ENCODE assay signal across 26 cellular contexts in the genomic region with DNA sequence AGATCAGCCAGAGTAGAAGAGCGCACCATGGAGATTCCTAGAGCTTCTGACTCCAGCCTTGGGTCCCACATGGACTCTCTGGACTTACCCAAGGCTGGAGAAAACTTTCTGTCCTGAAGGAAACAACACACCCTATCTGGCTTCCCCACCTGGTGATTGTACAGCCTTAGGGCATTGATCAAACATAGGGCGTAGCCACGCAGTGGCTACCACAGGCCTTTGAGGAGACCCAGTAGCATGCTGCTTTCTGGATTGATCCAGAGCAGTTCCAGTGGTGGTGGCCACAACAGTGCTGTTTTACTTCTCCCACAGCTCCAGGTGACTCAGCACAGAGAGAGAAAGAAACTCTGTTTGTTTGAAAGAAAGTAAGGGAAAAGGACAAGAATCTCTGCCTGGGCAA. TPM values are rescaled to one million over a fixed set of nuclear protein-coding genes. Genes with fewer than 3 reads are reported as not detected.
DNase-seq lines count a peak whose midpoint lies in the region; ATAC-seq, FAIRE-seq and TF ChIP-seq lines count a peak whose summit lies in the region.
"Had no signal": no experiment of that assay in that cellular context is flagged by ENCODE, and none has a peak within 500 bp of the region (broad histone marks: within the 10 kb centered on the region; RNA-seq: fewer than 3 reads in every experiment).

No MANE protein-coding gene starts in this region.

- in situ Hi-C loops in mammary epithelial cell (cut with MboI; ENCODE audit: low sequenced_read_pairs in 2 of 2), result no loop called here
- in situ Hi-C loops in gastrocnemius medialis (cut with MboI; ENCODE audit: low sequenced_read_pairs in 4 of 4), result no loop called here

- H3K27me3 ChIP-seq in PC-3 (ENCODE audit: low read length), result no peaks in the 10 kb centered on the region
- H3K27me3 ChIP-seq in mammary epithelial cell (ENCODE audit: insufficient read depth, low read length), result no peaks in the 10 kb centered on the region
- no peaks in the 10 kb centered on the region for H3K27me3 ChIP-seq in keratinocyte (ENCODE audit: control insufficient read depth, extremely low read depth, insufficient read depth, low read length)
- no peaks in the 10 kb centered on the region for H3K27me3 ChIP-seq in gastrocnemius medialis
- H3K27me3 ChIP-seq: BLaER1 treated with 17β-estradiol and CSF1 and Interleukin-3, amounts not matched to agents 10 nM and 100 nM; MG63 had no signal

- TF ChIP-seq CTCF in PC-3 (conservative IDR thresholded peaks at IDR 0.05; ENCODE audit: low read depth, low read length) (no peak), mammary epithelial cell (conservative IDR thresholded peaks at IDR 0.05 in 1 of 2, IDR thresholded peaks at IDR 0.05 in 1 of 2; ENCODE audit: extremely low read depth in 1 of 2, insufficient read depth in 1 of 2, low read depth in 1 of 2, low read length in 2 of 2) (no peak), keratinocyte (optimal IDR thresholded peaks at IDR 0.05 in 1 of 3, IDR thresholded peaks at IDR 0.05 in 1 of 3, conservative IDR thresholded peaks at IDR 0.05 in 1 of 3; ENCODE audit: extremely low read depth in 1 of 3, insufficient read depth in 2 of 3, low read length in 3 of 3) (no peak), gastrocnemius medialis (IDR thresholded peaks at IDR 0.05 in 4 of 5, conservative IDR thresholded peaks at IDR 0.05 in 1 of 5) (no peak), osteocyte (IDR thresholded peaks at IDR 0.05) (no peak), glutamatergic neuron (IDR thresholded peaks at IDR 0.05; ENCODE audit: partially characterized antibody, unreplicated experiment) (no peak)

- H3K27me3 Mint-ChIP-seq in osteocyte (ENCODE audit: unreplicated experiment) (peaks cover 10% of the 10 kb centered on the region), glutamatergic neuron (ENCODE audit: unreplicated experiment) (peaks cover 2% of the 10 kb centered on the region)
- H3K27me3 Mint-ChIP-seq: CD4-positive, alpha-beta memory T cell had no signal

- H4K20me1 ChIP-seq in PC-3 (ENCODE audit: low read length) (no peaks in the 10 kb centered on the region), mammary epithelial cell (ENCODE audit: insufficient read depth, low read length) (no peaks in the 10 kb centered on the region), keratinocyte (ENCODE audit: control insufficient read depth, extremely low read depth, insufficient read depth, low read length) (no peaks in the 10 kb centered on the region)
- H4K20me1 ChIP-seq: BLaER1 treated with 17β-estradiol and CSF1 and Interleukin-3, amounts not matched to agents 10 nM and 100 nM had no signal

- no peaks in the 10 kb centered on the region for H3K9me2 ChIP-seq in PC-3 (replicated peaks; ENCODE audit: low read length)

- BruUV-seq in PC-3 (replicated peaks; lab: Mats Ljungman, UMichigan), result no TSS peak
- BruUV-seq in mammary epithelial cell (replicated peaks; lab: Mats Ljungman, UMichigan), result no TSS peak

- H3K4me3 Mint-ChIP-seq in osteocyte (ENCODE audit: unreplicated experiment) (no peak overlapping the region), glutamatergic neuron (ENCODE audit: unreplicated experiment) (no peak overlapping the region)
- H3K4me3 Mint-ChIP-seq: CD4-positive, alpha-beta memory T cell had no signal

- H3K9me3 Mint-ChIP-seq in osteocyte (ENCODE audit: unreplicated experiment) (no peaks in the 10 kb centered on the region), glutamatergic neuron (ENCODE audit: unreplicated experiment) (no peaks in the 10 kb centered on the region)

- H3F3A ChIP-seq in PC-3 (ENCODE audit: low read length, unreplicated experiment), result no peaks in the 10 kb centered on the region

- FAIRE-seq in keratinocyte (lab: Jason Lieb, UNC), result peak; percentile 71
- FAIRE-seq: A549, H54 had no signal

- intact Hi-C loops in PC-3 (cut with micrococcal nuclease), result no loop called here
- intact Hi-C loops in mammary epithelial cell (cut with micrococcal nuclease), result no loop called here
- intact Hi-C loops in gastrocnemius medialis (cut with DNase I; ENCODE audit: low total_unique reads), result no loop called here

- ATAC-seq in PC-3 (peak; percentile 73), gastrocnemius medialis (no peak), HG02678 (IDR thresholded peaks at IDR 0.05; ENCODE audit: unreplicated experiment) (no peak)
- ATAC-seq: A549 had no signal

- H3K4me1 ChIP-seq in PC-3 (ENCODE audit: insufficient read depth, low read length) (peaks cover 11% of the 10 kb centered on the region), mammary epithelial cell (ENCODE audit: insufficient read depth, low read length) (peaks cover 16% of the 10 kb centered on the region), keratinocyte (ENCODE audit: control insufficient read depth, extremely low read depth, insufficient read depth, low read length) (peaks cover 7% of the 10 kb centered on the region), gastrocnemius medialis (no peaks in the 10 kb centered on the region)
- H3K4me1 ChIP-seq: A549; BLaER1 treated with 17β-estradiol and CSF1 and Interleukin-3, amounts not matched to agents 10 nM and 100 nM had no signal

- H2AFZ ChIP-seq in PC-3 (ENCODE audit: low read length) (0 out of 2 replicates have a peak overlapping the region, but pooled peaks have one; percentile 46), mammary epithelial cell (ENCODE audit: low read depth, low read length) (peak overlapping the region; percentile 63), keratinocyte (ENCODE audit: control insufficient read depth, low read length) (no peak overlapping the region)

- WGBS in mammary epithelial cell (ENCODE audit: low coverage, missing lambda C conversion rate), result 100% methylated on average over 1 of the region's 3 CpGs

- H3K9me3 ChIP-seq in PC-3 (ENCODE audit: low read length) (no peaks in the 10 kb centered on the region), mammary epithelial cell (replicated peaks; ENCODE audit: insufficient read depth, low read length) (peaks cover 3% of the 10 kb centered on the region), keratinocyte (ENCODE audit: control insufficient read depth, low read depth, low read length) (no peaks in the 10 kb centered on the region), gastrocnemius medialis (no peaks in the 10 kb centered on the region)
- H3K9me3 ChIP-seq: A549, MG63 had no signal

- H3K9ac ChIP-seq in PC-3 (ENCODE audit: low read length) (no peak overlapping the region), mammary epithelial cell (ENCODE audit: insufficient read depth, low read length) (no peak overlapping the region), keratinocyte (ENCODE audit: control insufficient read depth, extremely low read depth, insufficient read depth, low read length) (no peak overlapping the region)
- H3K9ac ChIP-seq: BLaER1 treated with 17β-estradiol and CSF1 and Interleukin-3, amounts not matched to agents 10 nM and 100 nM had no signal

- H3K4me1 Mint-ChIP-seq in osteocyte (ENCODE audit: unreplicated experiment), result no peaks in the 10 kb centered on the region
- H3K4me1 Mint-ChIP-seq in glutamatergic neuron (ENCODE audit: low read depth, unreplicated experiment), result no peaks in the 10 kb centered on the region
- H3K4me1 Mint-ChIP-seq: CD4-positive, alpha-beta memory T cell had no signal

- H3K4me3 ChIP-seq in PC-3 (ENCODE audit: low read length) (no peak overlapping the region), mammary epithelial cell (replicated peaks in 1 of 3; ENCODE audit: insufficient read depth in 1 of 3, low read depth in 2 of 3, low read length in 3 of 3) (no peak overlapping the region), keratinocyte (ENCODE audit: control insufficient read depth in 2 of 3, extremely low read depth in 1 of 3, insufficient read depth in 2 of 3, low read depth in 1 of 3, low read length in 3 of 3) (no peak overlapping the region), gastrocnemius medialis (no peak overlapping the region)
- H3K4me3 ChIP-seq: A549; BLaER1 treated with 17β-estradiol and CSF1 and Interleukin-3, amounts not matched to agents 10 nM and 100 nM; MG63 had no signal

- POLR2A ChIA-PET in PC-3 (lab: Charles Lee; ENCODE audit: unreplicated experiment), result no interaction called here

- dilution Hi-C loops in mammary epithelial cell (cut with HindIII; ENCODE audit: low sequenced_read_pairs), result no loop called here
- dilution Hi-C loops in keratinocyte (cut with MboI; ENCODE audit: extremely low pct_ligation_motif_present, low sequenced_read_pairs), result no loop called here

- H3K4me2 ChIP-seq in PC-3 (ENCODE audit: low read length), result no peak overlapping the region; the same call in 1 of the 2 replicates
- peak overlapping the region; percentile 39 for H3K4me2 ChIP-seq in mammary epithelial cell (ENCODE audit: insufficient read depth, low read depth, low read length)
- H3K4me2 ChIP-seq in keratinocyte (ENCODE audit: control insufficient read depth, extremely low read depth, insufficient read depth, low read depth, low read length), result no peak overlapping the region
- H3K4me2 ChIP-seq: A549; BLaER1 treated with 17β-estradiol and CSF1 and Interleukin-3, amounts not matched to agents 10 nM and 100 nM had no signal

- H3K27ac Mint-ChIP-seq in osteocyte (ENCODE audit: unreplicated experiment) (no peak overlapping the region), glutamatergic neuron (ENCODE audit: unreplicated experiment) (no peak overlapping the region)
- H3K27ac Mint-ChIP-seq: CD4-positive, alpha-beta memory T cell had no signal

- H3K36me3 ChIP-seq in PC-3 (ENCODE audit: low read depth, low read length) (no peaks in the 10 kb centered on the region), mammary epithelial cell (ENCODE audit: insufficient read depth, low read length) (no peaks in the 10 kb centered on the region), keratinocyte (ENCODE audit: control insufficient read depth in 2 of 2, extremely low read depth in 1 of 2, insufficient read depth in 2 of 2, low read length in 2 of 2) (no peaks in the 10 kb centered on the region), gastrocnemius medialis (no peaks in the 10 kb centered on the region)
- H3K36me3 ChIP-seq: BLaER1 treated with 17β-estradiol and CSF1 and Interleukin-3, amounts not matched to agents 10 nM and 100 nM; MG63 had no signal

- CTCF ChIA-PET in PC-3 (lab: Charles Lee) (no interaction called here), mammary epithelial cell (lab: Charles Lee; ENCODE audit: low non-redundant PET) (no interaction called here)

- DNase-seq in ELR (ENCODE audit: low read depth) (peak; percentile 35), PC-3 (peak; percentile 75), mammary epithelial cell (peak; percentile 98), keratinocyte (ENCODE audit: low read depth, low spot score) (peak; percentile 66), gastrocnemius medialis (no peak), osteocyte (ENCODE audit: extremely low spot score, unreplicated experiment) (no peak), glutamatergic neuron (no peak)
- DNase-seq: AML-193; CD4-positive, alpha-beta memory T cell; COR-L47; DMS79; EL; Kasumi-1; MG63; NCI-H1105 treated with DMSO at 0.1 percent for 48 hours; NCI-H2029; NCI-H446; NCI-H524 treated with DMSO at 0.1 percent for 48 hours; NCI-H774; RPMI8226; SHP77 treated with DMSO at 0.1 percent for 48 hours; T-helper 1 cell had no signal

- no peaks in the 10 kb centered on the region for H3K9me1 ChIP-seq in keratinocyte (ENCODE audit: control insufficient read depth, extremely low read depth, insufficient read depth, low read length)

- H3K27ac ChIP-seq in PC-3 (ENCODE audit: low read length) (peak overlapping the region; percentile 19; the same call in 1 of the 2 replicates), mammary epithelial cell (ENCODE audit: insufficient read depth, low read depth, low read length) (peak overlapping the region; percentile 60), keratinocyte (ENCODE audit: control insufficient read depth, insufficient read depth, low read length) (no peak overlapping the region), gastrocnemius medialis (no peak overlapping the region)
- H3K27ac ChIP-seq: A549; BLaER1 treated with 17β-estradiol and CSF1 and Interleukin-3, amounts not matched to agents 10 nM and 100 nM had no signal

- no peaks in the 10 kb centered on the region for H3K36me3 Mint-ChIP-seq in osteocyte (ENCODE audit: unreplicated experiment)
- peaks cover 5% of the 10 kb centered on the region for H3K36me3 Mint-ChIP-seq in glutamatergic neuron (ENCODE audit: unreplicated experiment)
- H3K36me3 Mint-ChIP-seq: CD4-positive, alpha-beta memory T cell had no signal

- H3K79me2 ChIP-seq in PC-3 (ENCODE audit: low read length), result no peaks in the 10 kb centered on the region
- no peaks in the 10 kb centered on the region for H3K79me2 ChIP-seq in mammary epithelial cell (ENCODE audit: insufficient read depth, low read length)
- no peaks in the 10 kb centered on the region for H3K79me2 ChIP-seq in keratinocyte (ENCODE audit: control insufficient read depth, insufficient read depth, low read length)

- no peak for TF ChIP-seq POLR2A in gastrocnemius medialis (IDR thresholded peaks at IDR 0.05)

RNA-seq across cellular contexts. Expression of a gene that starts 23.5 kb away (rescaled TPM):
- total RNA-seq in PC-3 (2014; rRNA removed), result not detected in 2 replicates
- not detected for total RNA-seq in mammary epithelial cell
- not detected for polyA plus RNA-seq in mammary epithelial cell
- polyA minus RNA-seq in mammary epithelial cell, result not detected
- not detected in 3 replicates for polyA plus RNA-seq in keratinocyte
- not detected for polyA plus RNA-seq in keratinocyte (2011; ENCODE audit: low read depth)
- not detected in 2 replicates for polyA plus RNA-seq in keratinocyte (2011; cell fraction: cytosol; rRNA removed)
- not detected in 2 replicates for polyA plus RNA-seq in keratinocyte (2011; cell fraction: nucleus; rRNA removed)
- polyA plus RNA-seq in keratinocyte (2012; ENCODE audit: low replicate concordance), result not detected in 2 replicates
- not detected in 3 replicates for polyA minus RNA-seq in keratinocyte
- polyA minus RNA-seq in keratinocyte (2011; cell fraction: cytosol; rRNA and poly(A)+ RNA removed), result not detected
- not detected in 2 replicates for polyA minus RNA-seq in keratinocyte (2011; cell fraction: nucleus; rRNA and poly(A)+ RNA removed)
- not detected for total RNA-seq in gastrocnemius medialis
- not detected in 2 replicates for total RNA-seq in osteocyte
- total RNA-seq in glutamatergic neuron (ENCODE audit: unreplicated experiment), result not detected
- total RNA-seq: CD4-positive, alpha-beta memory T cell had no signal
- polyA plus RNA-seq: A549; CD4-positive, alpha-beta memory T cell had no signal

Comparison
In these comparisons a context has a peak if more than half of its experiments do, and no peak if none do; other contexts are left out.
1. DNase-seq: peak in ELR (single experiment), PC-3 (single experiment), mammary epithelial cell (single experiment) and keratinocyte (single experiment); none in gastrocnemius medialis (0 of 2), osteocyte (single experiment) and glutamatergic neuron (single experiment).
2. H3K27ac ChIP-seq: peak in PC-3 (single experiment) and mammary epithelial cell (single experiment); none in keratinocyte (single experiment) and gastrocnemius medialis (0 of 4).